In genomic region chrX:74291964-74292891, GRCh38 we compare ENCODE assay signal across 1 cellular context.
TF ChIP-seq lines count a peak whose summit lies in the region.

No MANE protein-coding gene starts in this region.

TF ChIP-seq in HepG2, 621 proteins besides CTCF, POLR2A, EP300 and RAD21 (continued from another document and continues in another):
- TF ChIP-seq HMG20A (CRISPR knock-in tag; IDR thresholded peaks at IDR 0.05; ENCODE audit: borderline replicate concordance) (no peak), ZNF484 (CRISPR knock-in tag; IDR thresholded peaks at IDR 0.05; ENCODE audit: borderline replicate concordance, low read depth) (no peak), REPIN1 (CRISPR knock-in tag; IDR thresholded peaks at IDR 0.05; ENCODE audit: borderline replicate concordance, low read depth) (no peak), DZIP1 (CRISPR knock-in tag; IDR thresholded peaks at IDR 0.05) (no peak), ZNF468 (CRISPR knock-in tag; IDR thresholded peaks at IDR 0.05) (no peak), ZSCAN25 (CRISPR knock-in tag; IDR thresholded peaks at IDR 0.05) (no peak), NCOA5 (CRISPR knock-in tag; IDR thresholded peaks at IDR 0.05) (no peak), ZNF879 (CRISPR knock-in tag; IDR thresholded peaks at IDR 0.05) (no peak), PAX8 (CRISPR knock-in tag; IDR thresholded peaks at IDR 0.05; ENCODE audit: borderline replicate concordance) (no peak), REL (CRISPR knock-in tag; conservative IDR thresholded peaks at IDR 0.05) (0 out of 2 replicates have a peak, but pooled peaks have one; percentile 34), SIX1 (CRISPR knock-in tag; IDR thresholded peaks at IDR 0.05; ENCODE audit: borderline replicate concordance) (no peak), CEBPZ (IDR thresholded peaks at IDR 0.05; ENCODE audit: low read length) (no peak), MTF1 (CRISPR knock-in tag; IDR thresholded peaks at IDR 0.05) (no peak), ZFP62 (CRISPR knock-in tag; IDR thresholded peaks at IDR 0.05) (no peak), ZFP41 (CRISPR knock-in tag; IDR thresholded peaks at IDR 0.05; ENCODE audit: borderline replicate concordance) (no peak), MLX (CRISPR knock-in tag; IDR thresholded peaks at IDR 0.05) (no peak), KLF9 (CRISPR knock-in tag; IDR thresholded peaks at IDR 0.05; ENCODE audit: low read depth) (no peak), MYNN (CRISPR knock-in tag; IDR thresholded peaks at IDR 0.05; ENCODE audit: low read depth) (no peak), HDAC6 (IDR thresholded peaks at IDR 0.05; ENCODE audit: low read depth, low read length) (no peak), ADNP (CRISPR knock-in tag; IDR thresholded peaks at IDR 0.05) (no peak), KLF12 (CRISPR knock-in tag; IDR thresholded peaks at IDR 0.05; ENCODE audit: borderline replicate concordance) (no peak), MAX (IDR thresholded peaks at IDR 0.05) (no peak; the same call in 1 of the 2 replicates), SSRP1 (CRISPR knock-in tag; IDR thresholded peaks at IDR 0.05) (no peak), GATA4 (IDR thresholded peaks at IDR 0.05; ENCODE audit: borderline replicate concordance, low read depth) (no peak), MED8 (CRISPR knock-in tag; IDR thresholded peaks at IDR 0.05; ENCODE audit: insufficient replicate concordance) (no peak), POLR2AphosphoS2 (IDR thresholded peaks at IDR 0.05; ENCODE audit: low read depth, low read length) (no peak), NFIC (IDR thresholded peaks at IDR 0.05; ENCODE audit: low read length) (no peak), ZMAT5 (CRISPR knock-in tag; IDR thresholded peaks at IDR 0.05; ENCODE audit: borderline replicate concordance, low read depth) (no peak), ZBTB34 (CRISPR knock-in tag; IDR thresholded peaks at IDR 0.05) (no peak), JUND (CRISPR knock-in tag; IDR thresholded peaks at IDR 0.05) (no peak), CREB3 (CRISPR knock-in tag; IDR thresholded peaks at IDR 0.05) (no peak), HNRNPLL (IDR thresholded peaks at IDR 0.05; ENCODE audit: low read depth, low read length, poor library complexity, severe bottlenecking) (peak; percentile 28), FLYWCH1 (CRISPR knock-in tag; IDR thresholded peaks at IDR 0.05) (no peak), PHF5A (CRISPR knock-in tag; IDR thresholded peaks at IDR 0.05; ENCODE audit: low read depth, unreplicated experiment) (no peak), ZNF235 (CRISPR knock-in tag; IDR thresholded peaks at IDR 0.05; ENCODE audit: borderline replicate concordance) (no peak), ZNF282 (IDR thresholded peaks at IDR 0.05; ENCODE audit: partially characterized antibody) (no peak), ZNF792 (CRISPR knock-in tag; IDR thresholded peaks at IDR 0.05) (no peak), ZNF740 (CRISPR knock-in tag; IDR thresholded peaks at IDR 0.05) (no peak), BRF2 (CRISPR knock-in tag; IDR thresholded peaks at IDR 0.05) (no peak), E2F2 (CRISPR knock-in tag; IDR thresholded peaks at IDR 0.05; ENCODE audit: borderline replicate concordance) (no peak), ZNF576 (CRISPR knock-in tag; IDR thresholded peaks at IDR 0.05) (no peak), ZBTB25 (CRISPR knock-in tag; IDR thresholded peaks at IDR 0.05) (no peak), ZNF263 (CRISPR knock-in tag; IDR thresholded peaks at IDR 0.05) (peak; percentile 73), PHF21A (CRISPR knock-in tag; IDR thresholded peaks at IDR 0.05) (no peak), ZNF430 (CRISPR knock-in tag; IDR thresholded peaks at IDR 0.05) (no peak), MIER3 (CRISPR knock-in tag; IDR thresholded peaks at IDR 0.05; ENCODE audit: borderline replicate concordance) (peak; percentile 21; the same call in 1 of the 2 replicates), SP1 (IDR thresholded peaks at IDR 0.05) (no peak), SP1 (CRISPR knock-in tag; IDR thresholded peaks at IDR 0.05) (no peak), GATAD2A (CRISPR knock-in tag; IDR thresholded peaks at IDR 0.05) (peak; percentile 3; the same call in 1 of the 2 replicates)
